8 cellular contexts compared by ENCODE assay signal in genomic region chr12:7638764-7639570, GRCh38. TPM values are rescaled to one million over a fixed set of nuclear protein-coding genes. Genes with fewer than 3 reads are reported as not detected.
DNase-seq lines count a peak whose midpoint lies in the region; ATAC-seq and TF ChIP-seq lines count a peak whose summit lies in the region.

No MANE protein-coding gene starts in this region.

- H3K9me3 ChIP-seq in left ventricle myocardium inferior (replicated peaks) (no peaks in the 10 kb centered on the region), prostate gland (no peaks in the 10 kb centered on the region), uterus (no peaks in the 10 kb centered on the region)

- TF ChIP-seq CTCF in left ventricle myocardium inferior (IDR thresholded peaks at IDR 0.05; ENCODE audit: borderline replicate concordance) (peak; percentile 85), prostate gland (IDR thresholded peaks at IDR 0.05) (peak; percentile 84 to 96 (median 90)), uterus (IDR thresholded peaks at IDR 0.05) (peak; percentile 83 to 89 (median 86))

- H3K4me3 Mint-ChIP-seq in activated naive CD8-positive, alpha-beta T cell treated with anti-CD3 and anti-CD28 coated beads, Interleukin-2, amount 50 U/mL, for 24 hours, result peak overlapping the region; percentile 74

- DNase-seq in DMS53 treated with DMSO at 0.1 percent for 48 hours (lab: John Stamatoyannopoulos, UW; ENCODE audit: unreplicated experiment) (peak; percentile 92), H4 (ENCODE audit: low spot score) (peak; percentile 79), NCI-H1092 treated with DMSO at 0.1 percent for 48 hours (lab: John Stamatoyannopoulos, UW) (peak; percentile 74), SW 1271 (lab: John Stamatoyannopoulos, UW) (peak; percentile 41 to 74), left ventricle myocardium inferior (peak; percentile 33), prostate gland (ENCODE audit: low spot score) (peak; percentile 83), uterus (peak; percentile 55 to 69)
- peak; percentile 72 for DNase-seq in activated naive CD8-positive, alpha-beta T cell treated with anti-CD3 and anti-CD28 coated beads, Interleukin-2, amount 50 U/mL, for 24 hours

- H3K4me1 ChIP-seq in left ventricle myocardium inferior, result peaks cover 3% of the 10 kb centered on the region
- no peaks in the 10 kb centered on the region for H3K4me1 ChIP-seq in prostate gland (replicated peaks)
- H3K4me1 ChIP-seq in uterus, result no peaks in the 10 kb centered on the region

- ATAC-seq in activated naive CD8-positive, alpha-beta T cell treated with anti-CD3 and anti-CD28 coated beads, Interleukin-2, amount 50 U/mL, for 24 hours, result peak; percentile 87

- intact Hi-C loops in left ventricle myocardium inferior (cut with micrococcal nuclease), result loop anchor here (10.0 kb wide), 1 partner anchor 174 kb away; no protein-coding TSS in a partner anchor
- intact Hi-C loops in prostate gland (cut with DNase I), result loop anchor here (1.0 kb wide), 1 partner anchor 420 kb away; no protein-coding TSS in a partner anchor
- intact Hi-C loops in uterus (cut with DNase I; ENCODE audit: low total_unique reads), result loop anchor here (10.0 kb wide), 1 partner anchor 414 kb away; no protein-coding TSS in a partner anchor

- peak overlapping the region; percentile 59 for H3K4me3 ChIP-seq in left ventricle myocardium inferior
- no peak overlapping the region for H3K4me3 ChIP-seq in prostate gland
- H3K4me3 ChIP-seq in uterus, result no peak overlapping the region

- no peaks in the 10 kb centered on the region for H3K9me3 Mint-ChIP-seq in activated naive CD8-positive, alpha-beta T cell treated with anti-CD3 and anti-CD28 coated beads, Interleukin-2, amount 50 U/mL, for 24 hours

- H3K27ac Mint-ChIP-seq in activated naive CD8-positive, alpha-beta T cell treated with anti-CD3 and anti-CD28 coated beads, Interleukin-2, amount 50 U/mL, for 24 hours, result peak overlapping the region; percentile 78

- H3K27me3 ChIP-seq in left ventricle myocardium inferior (ENCODE audit: low read depth) (peaks cover 87% of the 10 kb centered on the region), prostate gland (replicated peaks; ENCODE audit: insufficient read depth) (no peaks in the 10 kb centered on the region), uterus (no peaks in the 10 kb centered on the region)

- peaks cover 28% of the 10 kb centered on the region for H3K4me1 Mint-ChIP-seq in activated naive CD8-positive, alpha-beta T cell treated with anti-CD3 and anti-CD28 coated beads, Interleukin-2, amount 50 U/mL, for 24 hours

- H3K27ac ChIP-seq in left ventricle myocardium inferior (replicated peaks), result no peak overlapping the region
- H3K27ac ChIP-seq in prostate gland, result no peak overlapping the region
- no peak overlapping the region for H3K27ac ChIP-seq in uterus

- no peak for TF ChIP-seq POLR2A in prostate gland (IDR thresholded peaks at IDR 0.05)
- TF ChIP-seq POLR2A in uterus (IDR thresholded peaks at IDR 0.05), result peak in 1 of 2 donors; percentile 23

- 38% methylated on average over 18 of the region's 18 CpGs for WGBS in prostate gland

- H3K27me3 Mint-ChIP-seq in activated naive CD8-positive, alpha-beta T cell treated with anti-CD3 and anti-CD28 coated beads, Interleukin-2, amount 50 U/mL, for 24 hours, result peaks cover 5% of the 10 kb centered on the region

- H3K36me3 Mint-ChIP-seq in activated naive CD8-positive, alpha-beta T cell treated with anti-CD3 and anti-CD28 coated beads, Interleukin-2, amount 50 U/mL, for 24 hours (ENCODE audit: low read depth), result no peaks in the 10 kb centered on the region

- H3K36me3 ChIP-seq in left ventricle myocardium inferior (no peaks in the 10 kb centered on the region), prostate gland (no peaks in the 10 kb centered on the region), uterus (no peaks in the 10 kb centered on the region)

RNA-seq across cellular contexts. Expression of gene APOBEC1, which starts 26.7 kb away (rescaled TPM):
- not detected in 2 replicates for total RNA-seq in H4 (2014; rRNA removed; shearing (Covaris generic))
- total RNA-seq in left ventricle myocardium inferior (not detected), prostate gland (not detected), uterus (not detected)

RNA-seq across cellular contexts. Expression of gene GDF3, which starts 56.6 kb away (rescaled TPM):
- not detected in 2 replicates for total RNA-seq in H4 (2014; rRNA removed; shearing (Covaris generic))
- 0.19 TPM for total RNA-seq in left ventricle myocardium inferior
- total RNA-seq in prostate gland, result not detected
- not detected for total RNA-seq in uterus

Comparison
In these comparisons a context has a peak if more than half of its experiments do, and no peak if none do; other contexts are left out.
1. DNase-seq: peak in every context shown above with its lines; median percentile 92 in DMS53 treated with DMSO at 0.1 percent for 48 hours; 83 in prostate gland; 79 in H4; 74 in NCI-H1092 treated with DMSO at 0.1 percent for 48 hours; 72 in activated naive CD8-positive, alpha-beta T cell treated with anti-CD3 and anti-CD28 coated beads, Interleukin-2, amount 50 U/mL, for 24 hours; 62 in uterus; 58 in SW 1271; 33 in left ventricle myocardium inferior.